Comparison of ENCODE assay signal across 12 cellular contexts in the genomic region with DNA sequence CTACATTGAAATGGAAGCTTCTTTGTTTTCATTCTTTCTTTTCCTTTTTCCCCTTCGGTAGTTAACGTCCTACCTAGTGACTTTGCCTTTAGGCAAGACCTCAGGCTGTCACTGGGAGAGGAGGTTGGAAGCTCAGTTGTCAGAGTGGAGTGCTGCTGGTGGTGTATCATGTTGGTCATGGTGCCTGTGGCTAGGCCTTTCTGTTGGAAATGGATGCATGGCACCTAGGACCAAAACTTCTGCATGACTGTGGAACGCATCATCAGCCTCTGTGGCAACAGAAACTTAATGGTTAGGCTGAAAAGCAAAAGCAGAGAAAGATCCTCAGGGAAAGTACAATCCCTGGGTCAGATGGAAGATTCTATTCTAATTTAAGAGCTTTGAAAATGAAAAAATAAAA. TPM values are rescaled to one million over a fixed set of nuclear protein-coding genes. Genes with fewer than 3 reads are reported as not detected.
DNase-seq lines count a peak whose midpoint lies in the region; ATAC-seq and TF ChIP-seq lines count a peak whose summit lies in the region.
"Had no signal": no experiment of that assay in that cellular context is flagged by ENCODE, and none has a peak within 500 bp of the region (broad histone marks: within the 10 kb centered on the region; RNA-seq: fewer than 3 reads in every experiment).

No MANE protein-coding gene starts in this region.

- peak overlapping the region in 5 of 8 donors; percentile 38 to 95 (median 74) for H3K27ac Mint-ChIP-seq in CD8-positive, alpha-beta memory T cell
- H3K27ac Mint-ChIP-seq in T-helper 17 cell, result peak overlapping the region; percentile 59

- peaks cover 79 to 95% (median 90%) of the 10 kb centered on the region in 3 donors for H3K4me1 Mint-ChIP-seq in CD8-positive, alpha-beta memory T cell
- H3K4me1 Mint-ChIP-seq in T-helper 17 cell, result peaks cover 47% of the 10 kb centered on the region

- H3K36me3 ChIP-seq in CD8-positive, alpha-beta memory T cell (ENCODE audit: insufficient read depth, low read length), result no peaks in the 10 kb centered on the region
- H3K36me3 ChIP-seq in body of pancreas (replicated peaks in 1 of 2; ENCODE audit: insufficient read depth in 1 of 2, low read depth in 2 of 2), result peaks cover 0 to 10% of the 10 kb centered on the region in 2 donors

- no peak for ATAC-seq in T-helper 17 cell
- ATAC-seq in GM19351 (IDR thresholded peaks at IDR 0.05; ENCODE audit: unreplicated experiment), result no peak
- no peak for ATAC-seq in body of pancreas

- POLR2A ChIA-PET in CD8-positive, alpha-beta memory T cell (lab: Charles Lee), result no interaction called here

- H3K27ac ChIP-seq in CD8-positive, alpha-beta memory T cell (ENCODE audit: low read depth, low read length), result no peak overlapping the region
- H3K27ac ChIP-seq in body of pancreas, result no peak overlapping the region
- H3K27ac ChIP-seq: VCaP had no signal

- peaks cover 78% of the 10 kb centered on the region for H3K4me1 ChIP-seq in CD8-positive, alpha-beta memory T cell (ENCODE audit: insufficient read depth, low read length)
- H3K4me1 ChIP-seq in body of pancreas, result no peaks in the 10 kb centered on the region

- H3K4me3 ChIP-seq in AG10803 (ENCODE audit: low read length) (no peak overlapping the region), body of pancreas (no peak overlapping the region)
- H3K4me3 ChIP-seq in CD8-positive, alpha-beta memory T cell (ENCODE audit: low read length), result no peak overlapping the region

- CTCF ChIA-PET in CD8-positive, alpha-beta memory T cell (lab: Charles Lee), result interaction anchor here (0.8 to 1.7 kb wide), 3 partner anchors 11 to 373 kb away, joined by 3 to 4 read pairs (median 3); no protein-coding TSS in a partner anchor

- no peaks in the 10 kb centered on the region for H3K9me3 ChIP-seq in CD8-positive, alpha-beta memory T cell (ENCODE audit: low read length)
- no peaks in the 10 kb centered on the region for H3K9me3 ChIP-seq in T-helper 17 cell (ENCODE audit: control insufficient read depth, low read length, poor library complexity, severe bottlenecking)
- no peaks in the 10 kb centered on the region for H3K9me3 ChIP-seq in body of pancreas

- DNase-seq in AG10803 (ENCODE audit: low read depth) (peak; percentile 56), T-helper 17 cell (no peak), iris pigment epithelial cell (ENCODE audit: low read depth) (peak; percentile 29), NCI-H510A (lab: John Stamatoyannopoulos, UW) (no peak), body of pancreas (no peak)
- DNase-seq in CD8-positive, alpha-beta memory T cell, result no peak
- DNase-seq: Calu3, NCI-H1092, NCI-H748 treated with DMSO at 0.1 percent for 48 hours, Right ventricle myocardium superior had no signal

- H3K4me3 Mint-ChIP-seq in CD8-positive, alpha-beta memory T cell, result peak overlapping the region in 4 of 7 donors; percentile 3 to 46 (median 26)
- peak overlapping the region; percentile 34 for H3K4me3 Mint-ChIP-seq in T-helper 17 cell

- no peaks in the 10 kb centered on the region for H3K27me3 Mint-ChIP-seq in CD8-positive, alpha-beta memory T cell
- H3K27me3 Mint-ChIP-seq in T-helper 17 cell, result no peaks in the 10 kb centered on the region

- WGBS in body of pancreas, 2 donors, result 95 to 96% methylated on average over 3 of the region's 3 CpGs

- no peaks in the 10 kb centered on the region for H3K27me3 ChIP-seq in CD8-positive, alpha-beta memory T cell (ENCODE audit: insufficient read depth, low read length, poor library complexity, severe bottlenecking)
- no peaks in the 10 kb centered on the region for H3K27me3 ChIP-seq in body of pancreas

- intact Hi-C loops in body of pancreas (cut with DNase I), result no loop called here

- peaks cover 6 to 10% (median 7%) of the 10 kb centered on the region in 5 donors for H3K9me3 Mint-ChIP-seq in CD8-positive, alpha-beta memory T cell

- TF ChIP-seq CTCF in AG10803 (conservative IDR thresholded peaks at IDR 0.05; ENCODE audit: low read length), result no peak
- TF ChIP-seq CTCF in body of pancreas (IDR thresholded peaks at IDR 0.05), result no peak

- H3K36me3 Mint-ChIP-seq in CD8-positive, alpha-beta memory T cell, result peaks cover 31 to 55% (median 35%) of the 10 kb centered on the region in 3 donors
- peaks cover 10% of the 10 kb centered on the region for H3K36me3 Mint-ChIP-seq in T-helper 17 cell (ENCODE audit: low read depth)

- TF ChIP-seq POLR2A in body of pancreas (IDR thresholded peaks at IDR 0.05), result no peak

RNA-seq across cellular contexts. Expression of gene OSTF1, which starts 57.9 kb away (rescaled TPM):
- total RNA-seq in CD8-positive, alpha-beta memory T cell, result 10 to 100 TPM; 71.9 to 76.0 TPM
- polyA plus RNA-seq in CD8-positive, alpha-beta memory T cell, result 170 TPM
- total RNA-seq in T-helper 17 cell (10 to 100 TPM; 85.2 to 95.1 TPM), body of pancreas (10 to 100 TPM; 10.4 to 12.9 TPM)

RNA-seq across cellular contexts. Expression of gene NMRK1, which starts 58.3 kb away (rescaled TPM):
- total RNA-seq in CD8-positive, alpha-beta memory T cell, result 10 to 100 TPM; 14.1 to 14.6 TPM
- 48.4 TPM for polyA plus RNA-seq in CD8-positive, alpha-beta memory T cell
- total RNA-seq in T-helper 17 cell (10 to 100 TPM; 56.7 to 70.0 TPM), body of pancreas (10 to 100 TPM; 12.5 to 31.1 TPM)

Comparison
In these comparisons a context has a peak if more than half of its experiments do, and no peak if none do; other contexts are left out.
1. DNase-seq: peak in AG10803 (single experiment) and iris pigment epithelial cell (single experiment); none in CD8-positive, alpha-beta memory T cell (0 of 5), T-helper 17 cell (0 of 3), NCI-H510A (single experiment) and body of pancreas (0 of 4).
2. RNA of gene OSTF1, which starts 57.9 kb away (total RNA-seq): 85.2 to 95.1 TPM in T-helper 17 cell and 71.9 to 76.0 TPM in CD8-positive, alpha-beta memory T cell; 10.4 to 12.9 TPM in body of pancreas; every median in the first group is over 4 times any median in the second.